ENCODE assay signal across 1 cellular context in the genomic region with DNA sequence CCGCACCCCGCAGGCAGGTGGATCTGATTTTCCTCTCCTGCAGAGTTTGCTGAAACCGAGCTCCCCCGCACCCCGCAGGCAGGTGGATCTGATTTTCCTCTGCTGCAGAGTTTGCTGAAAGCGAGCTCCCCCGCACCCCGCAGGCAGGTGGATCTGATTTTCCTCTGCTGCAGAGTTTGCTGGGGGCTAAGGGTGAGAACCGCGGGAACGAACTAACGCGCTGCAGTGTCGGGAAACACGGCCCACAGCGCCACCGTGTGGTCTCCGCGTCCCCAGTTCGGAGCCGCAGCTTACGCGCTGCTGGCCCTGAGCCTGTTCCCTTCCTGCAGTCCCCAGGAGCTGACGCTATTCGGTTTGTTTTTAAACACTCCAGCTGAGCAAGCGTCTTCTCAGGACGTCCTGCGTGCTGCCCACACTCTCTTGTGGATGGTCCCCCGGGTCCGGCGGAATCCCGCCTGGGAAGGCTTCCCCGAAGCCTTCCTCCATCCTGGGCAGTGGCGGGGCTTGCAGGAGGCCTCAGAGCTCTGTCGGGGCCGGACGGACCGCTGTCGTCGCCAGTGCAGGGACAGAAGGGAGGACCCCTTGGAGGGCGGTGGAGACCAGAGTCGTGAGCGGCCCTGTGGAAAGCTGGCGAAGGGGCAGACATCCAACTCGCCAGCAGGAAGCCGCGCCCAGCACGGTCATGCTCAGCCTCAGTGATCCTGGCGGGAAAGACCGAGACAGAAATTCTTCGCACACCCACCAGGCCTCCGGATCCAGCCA.
TF ChIP-seq lines count a peak whose summit lies in the region.

No MANE protein-coding gene starts in this region.

TF ChIP-seq in HepG2, 621 proteins besides CTCF, POLR2A, EP300 and RAD21 (continued from another document and continues in another):
- TF ChIP-seq, protein P1, sequence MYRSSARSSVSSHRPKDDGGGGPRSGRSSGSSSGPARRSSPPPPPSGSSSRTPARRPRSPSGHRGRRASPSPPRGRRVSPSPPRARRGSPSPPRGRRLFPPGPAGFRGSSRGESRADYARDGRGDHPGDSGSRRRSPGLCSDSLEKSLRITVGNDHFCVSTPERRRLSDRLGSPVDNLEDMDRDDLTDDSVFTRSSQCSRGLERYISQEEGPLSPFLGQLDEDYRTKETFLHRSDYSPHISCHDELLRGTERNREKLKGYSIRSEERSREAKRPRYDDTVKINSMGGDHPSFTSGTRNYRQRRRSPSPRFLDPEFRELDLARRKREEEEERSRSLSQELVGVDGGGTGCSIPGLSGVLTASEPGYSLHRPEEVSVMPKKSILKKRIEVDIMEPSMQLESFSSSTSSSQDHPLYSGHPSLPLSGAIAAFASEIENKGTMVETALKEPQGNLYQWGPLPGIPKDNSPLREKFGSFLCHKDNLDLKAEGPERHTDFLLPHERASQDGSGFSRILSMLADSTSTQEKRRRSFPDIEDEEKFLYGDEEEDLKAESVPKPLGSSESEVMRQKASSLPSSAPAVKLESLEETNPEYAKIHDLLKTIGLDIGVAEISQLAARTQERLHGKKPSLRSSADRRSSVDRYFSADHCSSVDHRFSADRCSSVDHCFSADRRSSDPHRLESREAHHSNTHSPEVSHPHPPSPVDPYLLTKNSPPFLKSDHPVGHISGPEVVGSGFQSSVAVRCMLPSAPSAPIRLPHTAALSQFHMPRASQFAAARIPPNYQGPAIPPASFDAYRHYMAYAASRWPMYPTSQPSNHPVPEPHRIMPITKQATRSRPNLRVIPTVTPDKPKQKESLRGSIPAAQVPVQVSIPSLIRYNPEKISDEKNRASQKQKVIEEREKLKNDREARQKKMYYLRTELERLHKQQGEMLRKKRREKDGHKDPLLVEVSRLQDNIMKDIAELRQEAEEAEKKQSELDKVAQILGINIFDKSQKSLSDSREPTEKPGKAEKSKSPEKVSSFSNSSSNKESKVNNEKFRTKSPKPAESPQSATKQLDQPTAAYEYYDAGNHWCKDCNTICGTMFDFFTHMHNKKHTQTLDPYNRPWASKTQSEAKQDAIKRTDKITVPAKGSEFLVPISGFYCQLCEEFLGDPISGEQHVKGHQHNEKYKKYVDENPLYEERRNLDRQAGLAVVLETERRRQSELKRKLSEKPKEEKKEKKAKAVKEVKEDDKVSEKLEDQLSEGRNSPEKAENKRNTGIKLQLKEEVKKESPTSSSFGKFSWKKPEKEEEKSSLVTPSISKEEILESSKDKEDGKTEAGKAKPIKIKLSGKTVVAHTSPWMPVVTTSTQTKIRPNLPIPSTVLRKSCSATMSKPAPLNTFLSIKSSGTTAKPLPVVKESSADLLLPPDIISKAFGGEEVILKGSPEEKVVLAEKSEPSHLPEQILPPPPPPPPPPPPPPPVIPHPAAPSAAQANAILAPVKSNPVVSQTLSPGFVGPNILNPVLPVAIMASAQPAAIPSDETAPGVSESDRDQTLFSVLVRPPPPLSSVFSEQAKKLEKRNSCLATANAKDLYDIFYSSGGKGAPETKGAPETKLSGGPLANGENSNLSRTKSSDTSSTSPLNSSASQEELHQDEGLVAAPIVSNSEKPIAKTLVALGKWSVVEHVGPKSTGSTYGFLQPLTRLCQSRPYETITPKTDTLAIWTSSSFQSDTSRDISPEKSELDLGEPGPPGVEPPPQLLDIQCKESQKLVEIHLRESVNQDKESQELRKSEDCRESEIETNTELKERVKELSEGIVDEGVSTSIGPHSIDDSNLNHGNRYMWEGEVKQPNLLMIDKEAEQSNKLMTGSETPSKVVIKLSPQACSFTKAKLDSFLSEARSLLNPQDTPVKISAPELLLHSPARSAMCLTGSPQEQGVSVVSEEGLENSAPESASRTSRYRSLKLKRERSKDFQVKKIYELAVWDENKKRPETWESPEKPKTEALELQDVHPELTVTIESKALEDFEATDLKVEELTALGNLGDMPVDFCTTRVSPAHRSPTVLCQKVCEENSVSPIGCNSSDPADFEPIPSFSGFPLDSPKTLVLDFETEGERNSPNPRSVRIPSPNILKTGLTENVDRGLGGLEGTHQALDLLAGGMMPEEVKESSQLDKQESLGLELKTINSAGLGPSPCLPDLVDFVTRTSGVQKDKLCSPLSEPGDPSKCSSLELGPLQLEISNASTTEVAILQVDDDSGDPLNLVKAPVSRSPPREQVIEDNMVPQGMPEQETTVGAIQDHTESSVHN (CRISPR knock-in tag; IDR thresholded peaks at IDR 0.05): no peak
- TF ChIP-seq ZBTB1 (CRISPR knock-in tag; IDR thresholded peaks at IDR 0.05; ENCODE audit: borderline replicate concordance) (no peak), BRCA1 (CRISPR knock-in tag; IDR thresholded peaks at IDR 0.05) (no peak), U2AF2 (IDR thresholded peaks at IDR 0.05; ENCODE audit: low read depth, low read length) (no peak), ZSCAN20 (CRISPR knock-in tag; IDR thresholded peaks at IDR 0.05; ENCODE audit: borderline replicate concordance) (no peak), MAFK (conservative IDR thresholded peaks at IDR 0.05 in 1 of 2, IDR thresholded peaks at IDR 0.05 in 1 of 2; ENCODE audit: low read length in 2 of 2) (no peak), MED13 (CRISPR knock-in tag; IDR thresholded peaks at IDR 0.05) (no peak), NR2F6 (IDR thresholded peaks at IDR 0.05) (no peak), NR2F6 (CRISPR knock-in tag; IDR thresholded peaks at IDR 0.05) (no peak), XRCC5 (optimal IDR thresholded peaks at IDR 0.05; ENCODE audit: low read length) (peak; percentile 65), NONO (IDR thresholded peaks at IDR 0.05) (no peak), NONO (CRISPR knock-in tag; conservative IDR thresholded peaks at IDR 0.05) (no peak), ZNF761 (CRISPR knock-in tag; conservative IDR thresholded peaks at IDR 0.05) (no peak), ZFX (CRISPR knock-in tag; IDR thresholded peaks at IDR 0.05; ENCODE audit: low read depth) (0 out of 2 replicates have a peak, but pooled peaks have one; percentile 21), MED1 (CRISPR knock-in tag; IDR thresholded peaks at IDR 0.05) (no peak), KAT2B (IDR thresholded peaks at IDR 0.05; ENCODE audit: borderline replicate concordance, low read depth, low read length) (no peak), PAWR (CRISPR knock-in tag; IDR thresholded peaks at IDR 0.05; ENCODE audit: borderline replicate concordance) (no peak), NBN (conservative IDR thresholded peaks at IDR 0.05) (no peak), POLR2AphosphoS5 (IDR thresholded peaks at IDR 0.05; ENCODE audit: low read depth, low read length) (no peak), SMAD1 (CRISPR knock-in tag; IDR thresholded peaks at IDR 0.05; ENCODE audit: borderline replicate concordance, low read depth) (no peak), JUN (CRISPR knock-in tag; IDR thresholded peaks at IDR 0.05) (no peak), MTA1 (CRISPR knock-in tag; IDR thresholded peaks at IDR 0.05; ENCODE audit: borderline replicate concordance) (no peak), RARG (CRISPR knock-in tag; IDR thresholded peaks at IDR 0.05; ENCODE audit: low read depth) (no peak)
- TF ChIP-seq, protein P2, sequence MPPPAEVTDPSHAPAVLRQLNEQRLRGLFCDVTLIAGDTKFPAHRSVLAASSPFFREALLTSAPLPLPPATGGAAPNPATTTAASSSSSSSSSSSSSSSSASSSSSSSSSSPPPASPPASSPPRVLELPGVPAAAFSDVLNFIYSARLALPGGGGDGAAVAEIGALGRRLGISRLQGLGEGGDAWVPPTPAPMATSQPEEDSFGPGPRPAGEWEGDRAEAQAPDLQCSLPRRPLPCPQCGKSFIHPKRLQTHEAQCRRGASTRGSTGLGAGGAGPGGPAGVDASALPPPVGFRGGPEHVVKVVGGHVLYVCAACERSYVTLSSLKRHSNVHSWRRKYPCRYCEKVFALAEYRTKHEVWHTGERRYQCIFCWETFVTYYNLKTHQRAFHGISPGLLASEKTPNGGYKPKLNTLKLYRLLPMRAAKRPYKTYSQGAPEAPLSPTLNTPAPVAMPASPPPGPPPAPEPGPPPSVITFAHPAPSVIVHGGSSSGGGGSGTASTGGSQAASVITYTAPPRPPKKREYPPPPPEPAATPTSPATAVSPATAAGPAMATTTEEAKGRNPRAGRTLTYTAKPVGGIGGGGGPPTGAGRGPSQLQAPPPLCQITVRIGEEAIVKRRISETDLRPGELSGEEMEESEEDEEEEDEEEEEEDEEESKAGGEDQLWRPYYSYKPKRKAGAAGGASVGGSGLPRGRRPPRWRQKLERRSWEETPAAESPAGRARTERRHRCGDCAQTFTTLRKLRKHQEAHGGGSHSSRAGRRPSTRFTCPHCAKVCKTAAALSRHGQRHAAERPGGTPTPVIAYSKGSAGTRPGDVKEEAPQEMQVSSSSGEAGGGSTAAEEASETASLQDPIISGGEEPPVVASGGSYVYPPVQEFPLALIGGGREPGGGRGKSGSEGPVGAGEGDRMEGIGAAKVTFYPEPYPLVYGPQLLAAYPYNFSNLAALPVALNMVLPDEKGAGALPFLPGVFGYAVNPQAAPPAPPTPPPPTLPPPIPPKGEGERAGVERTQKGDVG (CRISPR knock-in tag; IDR thresholded peaks at IDR 0.05; ENCODE audit: borderline replicate concordance): no peak
- TF ChIP-seq, protein P3, sequence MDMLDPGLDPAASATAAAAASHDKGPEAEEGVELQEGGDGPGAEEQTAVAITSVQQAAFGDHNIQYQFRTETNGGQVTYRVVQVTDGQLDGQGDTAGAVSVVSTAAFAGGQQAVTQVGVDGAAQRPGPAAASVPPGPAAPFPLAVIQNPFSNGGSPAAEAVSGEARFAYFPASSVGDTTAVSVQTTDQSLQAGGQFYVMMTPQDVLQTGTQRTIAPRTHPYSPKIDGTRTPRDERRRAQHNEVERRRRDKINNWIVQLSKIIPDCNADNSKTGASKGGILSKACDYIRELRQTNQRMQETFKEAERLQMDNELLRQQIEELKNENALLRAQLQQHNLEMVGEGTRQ (IDR thresholded peaks at IDR 0.05; ENCODE audit: low read depth, low read length): no peak
- TF ChIP-seq, protein P3 (CRISPR knock-in tag; IDR thresholded peaks at IDR 0.05; ENCODE audit: borderline replicate concordance): no peak
- TF ChIP-seq, protein P4, sequence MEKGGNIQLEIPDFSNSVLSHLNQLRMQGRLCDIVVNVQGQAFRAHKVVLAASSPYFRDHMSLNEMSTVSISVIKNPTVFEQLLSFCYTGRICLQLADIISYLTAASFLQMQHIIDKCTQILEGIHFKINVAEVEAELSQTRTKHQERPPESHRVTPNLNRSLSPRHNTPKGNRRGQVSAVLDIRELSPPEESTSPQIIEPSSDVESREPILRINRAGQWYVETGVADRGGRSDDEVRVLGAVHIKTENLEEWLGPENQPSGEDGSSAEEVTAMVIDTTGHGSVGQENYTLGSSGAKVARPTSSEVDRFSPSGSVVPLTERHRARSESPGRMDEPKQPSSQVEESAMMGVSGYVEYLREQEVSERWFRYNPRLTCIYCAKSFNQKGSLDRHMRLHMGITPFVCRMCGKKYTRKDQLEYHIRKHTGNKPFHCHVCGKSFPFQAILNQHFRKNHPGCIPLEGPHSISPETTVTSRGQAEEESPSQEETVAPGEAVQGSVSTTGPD (CRISPR knock-in tag; IDR thresholded peaks at IDR 0.05): no peak
- TF ChIP-seq, protein P5, sequence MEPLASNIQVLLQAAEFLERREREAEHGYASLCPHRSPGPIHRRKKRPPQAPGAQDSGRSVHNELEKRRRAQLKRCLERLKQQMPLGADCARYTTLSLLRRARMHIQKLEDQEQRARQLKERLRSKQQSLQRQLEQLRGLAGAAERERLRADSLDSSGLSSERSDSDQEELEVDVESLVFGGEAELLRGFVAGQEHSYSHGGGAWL (CRISPR knock-in tag; IDR thresholded peaks at IDR 0.05): no peak
- TF ChIP-seq, protein P6, sequence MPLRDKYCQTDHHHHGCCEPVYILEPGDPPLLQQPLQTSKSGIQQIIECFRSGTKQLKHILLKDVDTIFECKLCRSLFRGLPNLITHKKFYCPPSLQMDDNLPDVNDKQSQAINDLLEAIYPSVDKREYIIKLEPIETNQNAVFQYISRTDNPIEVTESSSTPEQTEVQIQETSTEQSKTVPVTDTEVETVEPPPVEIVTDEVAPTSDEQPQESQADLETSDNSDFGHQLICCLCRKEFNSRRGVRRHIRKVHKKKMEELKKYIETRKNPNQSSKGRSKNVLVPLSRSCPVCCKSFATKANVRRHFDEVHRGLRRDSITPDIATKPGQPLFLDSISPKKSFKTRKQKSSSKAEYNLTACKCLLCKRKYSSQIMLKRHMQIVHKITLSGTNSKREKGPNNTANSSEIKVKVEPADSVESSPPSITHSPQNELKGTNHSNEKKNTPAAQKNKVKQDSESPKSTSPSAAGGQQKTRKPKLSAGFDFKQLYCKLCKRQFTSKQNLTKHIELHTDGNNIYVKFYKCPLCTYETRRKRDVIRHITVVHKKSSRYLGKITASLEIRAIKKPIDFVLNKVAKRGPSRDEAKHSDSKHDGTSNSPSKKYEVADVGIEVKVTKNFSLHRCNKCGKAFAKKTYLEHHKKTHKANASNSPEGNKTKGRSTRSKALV (CRISPR knock-in tag; IDR thresholded peaks at IDR 0.05): peak; percentile 36; the same call in 1 of the 2 replicates
- TF ChIP-seq, protein P7, sequence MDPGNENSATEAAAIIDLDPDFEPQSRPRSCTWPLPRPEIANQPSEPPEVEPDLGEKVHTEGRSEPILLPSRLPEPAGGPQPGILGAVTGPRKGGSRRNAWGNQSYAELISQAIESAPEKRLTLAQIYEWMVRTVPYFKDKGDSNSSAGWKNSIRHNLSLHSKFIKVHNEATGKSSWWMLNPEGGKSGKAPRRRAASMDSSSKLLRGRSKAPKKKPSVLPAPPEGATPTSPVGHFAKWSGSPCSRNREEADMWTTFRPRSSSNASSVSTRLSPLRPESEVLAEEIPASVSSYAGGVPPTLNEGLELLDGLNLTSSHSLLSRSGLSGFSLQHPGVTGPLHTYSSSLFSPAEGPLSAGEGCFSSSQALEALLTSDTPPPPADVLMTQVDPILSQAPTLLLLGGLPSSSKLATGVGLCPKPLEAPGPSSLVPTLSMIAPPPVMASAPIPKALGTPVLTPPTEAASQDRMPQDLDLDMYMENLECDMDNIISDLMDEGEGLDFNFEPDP (CRISPR knock-in tag; conservative IDR thresholded peaks at IDR 0.05): no peak
- TF ChIP-seq, protein P8, sequence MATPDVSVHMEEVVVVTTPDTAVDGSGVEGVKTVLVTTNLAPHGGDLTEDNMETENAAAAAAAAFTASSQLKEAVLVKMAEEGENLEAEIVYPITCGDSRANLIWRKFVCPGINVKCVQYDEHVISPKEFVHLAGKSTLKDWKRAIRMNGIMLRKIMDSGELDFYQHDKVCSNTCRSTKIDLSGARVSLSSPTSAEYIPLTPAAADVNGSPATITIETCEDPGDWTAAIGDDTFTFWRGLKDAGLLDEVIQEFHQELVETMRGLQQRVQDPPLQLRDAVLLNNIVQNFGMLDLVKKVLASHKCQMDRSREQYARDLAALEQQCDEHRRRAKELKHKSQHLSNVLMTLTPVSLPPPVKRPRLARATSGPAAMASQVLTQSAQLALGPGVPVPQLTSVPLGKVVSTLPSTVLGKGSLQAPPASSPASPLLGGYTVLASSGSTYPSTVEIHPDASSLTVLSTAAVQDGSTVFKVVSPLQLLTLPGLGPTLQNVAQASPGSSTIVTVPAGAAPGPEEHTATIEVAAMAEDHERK (CRISPR knock-in tag; IDR thresholded peaks at IDR 0.05; ENCODE audit: low read depth): no peak
- TF ChIP-seq, protein P9, sequence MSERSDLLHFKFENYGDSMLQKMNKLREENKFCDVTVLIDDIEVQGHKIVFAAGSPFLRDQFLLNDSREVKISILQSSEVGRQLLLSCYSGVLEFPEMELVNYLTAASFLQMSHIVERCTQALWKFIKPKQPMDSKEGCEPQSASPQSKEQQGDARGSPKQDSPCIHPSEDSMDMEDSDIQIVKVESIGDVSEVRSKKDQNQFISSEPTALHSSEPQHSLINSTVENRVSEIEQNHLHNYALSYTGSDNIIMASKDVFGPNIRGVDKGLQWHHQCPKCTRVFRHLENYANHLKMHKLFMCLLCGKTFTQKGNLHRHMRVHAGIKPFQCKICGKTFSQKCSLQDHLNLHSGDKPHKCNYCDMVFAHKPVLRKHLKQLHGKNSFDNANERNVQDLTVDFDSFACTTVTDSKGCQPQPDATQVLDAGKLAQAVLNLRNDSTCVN (CRISPR knock-in tag; IDR thresholded peaks at IDR 0.05; ENCODE audit: borderline replicate concordance): no peak
